ENCODE assay signal across 8 cellular contexts in the genomic region with DNA sequence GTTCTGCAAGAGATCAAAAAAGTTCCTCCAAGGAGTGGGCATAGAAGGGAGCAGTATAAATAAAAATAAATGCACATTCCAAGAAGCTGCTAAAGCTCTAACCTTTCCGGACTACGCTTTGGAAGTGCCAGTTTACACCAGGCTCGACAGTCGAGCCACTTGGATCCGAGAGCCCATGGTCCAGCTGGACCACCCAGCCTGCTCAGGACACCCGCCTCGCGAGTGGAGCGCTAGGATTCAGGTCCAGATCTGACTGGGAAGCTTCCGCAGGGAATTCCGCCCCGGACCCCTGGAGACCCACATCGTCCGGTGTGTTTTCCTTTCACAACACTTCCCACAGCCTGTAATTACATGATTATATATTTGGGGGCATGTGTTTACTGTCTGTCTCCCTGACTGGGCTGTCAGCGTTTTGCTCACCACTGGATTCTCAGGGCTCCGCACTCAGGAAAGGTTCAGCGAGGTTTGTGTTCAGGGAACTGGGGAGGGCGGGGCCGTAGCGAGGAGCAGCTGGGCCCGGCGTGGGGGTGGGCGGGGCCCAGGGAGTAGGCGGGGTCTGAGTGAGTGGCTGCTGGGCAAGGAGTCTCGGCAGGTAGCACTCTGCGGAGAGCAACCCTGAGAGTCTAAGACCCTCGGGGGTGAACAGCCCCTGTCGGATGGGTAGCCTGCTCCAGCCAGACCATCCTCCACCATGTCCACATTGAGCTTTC. TPM values are rescaled to one million over a fixed set of nuclear protein-coding genes. Genes with fewer than 3 reads are reported as not detected.
DNase-seq lines count a peak whose midpoint lies in the region; ATAC-seq, FAIRE-seq and TF ChIP-seq lines count a peak whose summit lies in the region.

No MANE protein-coding gene starts in this region.

- H3K36me3 ChIP-seq in parathyroid adenoma (ENCODE audit: control insufficient read depth, insufficient read depth, low read length) (no peaks in the 10 kb centered on the region), thyroid gland (no peaks in the 10 kb centered on the region)

- no peak for TF ChIP-seq POLR2A in thyroid gland (IDR thresholded peaks at IDR 0.05)

- peak overlapping the region; percentile 54 for H3K4me2 ChIP-seq in parathyroid adenoma (ENCODE audit: low read length)

- POLR2A ChIA-PET in RWPE1 (lab: Yijun Ruan, JAX; ENCODE audit: low non-redundant PET) = interaction anchor here (0.7 kb wide), 1 partner anchor 55 kb away, joined by 4 read pairs; no protein-coding TSS in a partner anchor

- H3K27ac ChIP-seq in RWPE1 = no peak overlapping the region
- H3K27ac ChIP-seq in parathyroid adenoma = no peak overlapping the region
- no peak overlapping the region for H3K27ac ChIP-seq in thyroid gland

- no peaks in the 10 kb centered on the region for H3K4me1 ChIP-seq in parathyroid adenoma
- H3K4me1 ChIP-seq in thyroid gland = peaks cover 4% of the 10 kb centered on the region in 2 donors

- intact Hi-C loops in head of caudate nucleus (cut with DNase I) (no loop called here), thyroid gland (cut with DNase I) (no loop called here)

- peak; percentile 84 for ATAC-seq in HG03066 (IDR thresholded peaks at IDR 0.05; ENCODE audit: low read depth, unreplicated experiment)
- ATAC-seq in GM18909 (IDR thresholded peaks at IDR 0.05; ENCODE audit: poor library complexity, unreplicated experiment) = no peak

- DNase-seq in GM18507 (ENCODE audit: extremely low spot score, insufficient read length, low read depth) (peak; percentile 49), RWPE1 (ENCODE audit: low spot score) (peak; percentile 88), head of caudate nucleus (peak in 35 of 42 donors; percentile 17 to 64 (median 40)), thyroid gland (peak; percentile 88 to 89)
- peak; percentile 12 to 75 (median 34) for DNase-seq in activated naive CD4-positive, alpha-beta T cell (lab: John Stamatoyannopoulos, UW)

- no peak overlapping the region for H3K9ac ChIP-seq in parathyroid adenoma

- H2AFZ ChIP-seq in parathyroid adenoma = peak overlapping the region; percentile 59

- H3K9me3 ChIP-seq in parathyroid adenoma (ENCODE audit: control insufficient read depth, low read length) = no peaks in the 10 kb centered on the region
- H3K9me3 ChIP-seq in thyroid gland = no peaks in the 10 kb centered on the region

- CTCF ChIA-PET in RWPE1 (lab: Yijun Ruan, JAX) = interaction anchor here (0.6 to 1.2 kb wide), 3 partner anchors 16 to 677 kb away, joined by 3 to 6 read pairs (median 3); a partner anchor contains a TSS

- FAIRE-seq in GM18507 (lab: Jason Lieb, UNC) = no peak

- H3K4me3 ChIP-seq in parathyroid adenoma (ENCODE audit: low read depth, low read length) = no peak overlapping the region
- peak overlapping the region in 1 of 3 donors; percentile 4 for H3K4me3 ChIP-seq in thyroid gland (replicated peaks in 1 of 3)

- no peaks in the 10 kb centered on the region for H3K79me2 ChIP-seq in parathyroid adenoma

- no peak for TF ChIP-seq CTCF in RWPE1 (conservative IDR thresholded peaks at IDR 0.05; ENCODE audit: low read depth)
- no peak for TF ChIP-seq CTCF in parathyroid adenoma (IDR thresholded peaks at IDR 0.05)
- TF ChIP-seq CTCF in thyroid gland (IDR thresholded peaks at IDR 0.05) = no peak

- WGBS in thyroid gland, 2 donors = 3 to 5% methylated on average over 21 to 27 of the region's 28 CpGs

- H3K27me3 ChIP-seq in parathyroid adenoma (ENCODE audit: control insufficient read depth, insufficient read depth, low read length) = no peaks in the 10 kb centered on the region
- no peaks in the 10 kb centered on the region for H3K27me3 ChIP-seq in thyroid gland

RNA-seq across cellular contexts. Expression of a gene that starts 52.3 kb away (rescaled TPM):
- total RNA-seq in thyroid gland = 10 to 100 TPM; 74.3 to 91.0 (median 81.9) TPM

Comparison
In these comparisons a context has a peak if more than half of its experiments do, and no peak if none do; other contexts are left out.
1. DNase-seq: peak in every context shown above with its lines; median percentile 88 in thyroid gland; 88 in RWPE1; 49 in GM18507; 40 in head of caudate nucleus; 34 in activated naive CD4-positive, alpha-beta T cell.